ENCODE assay signal across 8 cellular contexts in genomic region chr21:26842976-26843911, GRCh38. TPM values are rescaled to one million over a fixed set of nuclear protein-coding genes. Genes with fewer than 3 reads are reported as not detected.
DNase-seq lines count a peak whose midpoint lies in the region; ATAC-seq, FAIRE-seq and TF ChIP-seq lines count a peak whose summit lies in the region.

No MANE protein-coding gene starts in this region.

- ATAC-seq in HG02623 (IDR thresholded peaks at IDR 0.05; ENCODE audit: unreplicated experiment): no peak

- H3K4me3 ChIP-seq in AG04449 (ENCODE audit: low read depth, low read length) (peak overlapping the region; percentile 98), HAP-1 (peak overlapping the region; percentile 51), coronary artery (peak overlapping the region; percentile 91), small intestine (ENCODE audit: low read depth in 1 of 2, low read length in 2 of 2) (peak overlapping the region; percentile 3 to 28)

- peaks cover 37% of the 10 kb centered on the region for H3K36me3 ChIP-seq in HAP-1 (replicated peaks)
- peaks cover 0 to 3% of the 10 kb centered on the region in 2 donors for H3K36me3 ChIP-seq in small intestine (ENCODE audit: control insufficient read depth in 2 of 2, insufficient read depth in 2 of 2, low read length in 2 of 2)

- H3K27me3 ChIP-seq in HAP-1 (ENCODE audit: low read depth) (peaks cover 20% of the 10 kb centered on the region), small intestine (ENCODE audit: control insufficient read depth in 2 of 2, insufficient read depth in 2 of 2, low read length in 2 of 2) (peaks cover 0 to 16% of the 10 kb centered on the region in 2 donors)

- H3K4me1 ChIP-seq in HAP-1 (peaks cover 11% of the 10 kb centered on the region), small intestine (ENCODE audit: control insufficient read depth in 2 of 2, insufficient read depth in 1 of 2, low read depth in 1 of 2, low read length in 1 of 2) (no peaks in the 10 kb centered on the region)

- no peak for FAIRE-seq in small intestine (lab: Jason Lieb, UNC)

- CTCF ChIA-PET in AG04449 (lab: Yijun Ruan, JAX): interaction anchor here (0.7 to 6.9 kb wide), 14 partner anchors 10 to 1900 kb away, joined by 3 to 106 read pairs (median 4); no protein-coding TSS in a partner anchor

- 2 to 5% (median 4%) methylated on average over 32 to 33 of the region's 33 CpGs for WGBS in small intestine, 3 donors

- POLR2A ChIA-PET in AG04449 (lab: Yijun Ruan, JAX): interaction anchor here (1.0 to 1.4 kb wide), 3 partner anchors 60 to 112 kb away, joined by 3 to 5 read pairs (median 3); no protein-coding TSS in a partner anchor

- in situ Hi-C loops in HAP-1 (cut with MboI; ENCODE audit: low sequenced_read_pairs): no loop called here

- H3K27ac ChIP-seq in coronary artery (peak overlapping the region; percentile 95 to 97), small intestine (ENCODE audit: low read depth in 1 of 2, low read length in 1 of 2) (peak overlapping the region in 1 of 2 donors; percentile 93)

- peak; percentile 84 for DNase-seq in AG04449 (ENCODE audit: low read depth, low spot score)
- DNase-seq in HAP-1 (ENCODE audit: low spot score in 2 of 2): peak; percentile 88 to 89
- DNase-seq in SIG-M5 (lab: John Stamatoyannopoulos, UW): peak; percentile 51
- peak; percentile 97 for DNase-seq in coronary artery (ENCODE audit: low spot score)
- peak; percentile 93 for DNase-seq in kidney tubule cell (ENCODE audit: low spot score)
- peak; percentile 40 for DNase-seq in small intestine
- DNase-seq in NCI-H510A treated with DMSO at 0.1 percent for 48 hours (lab: John Stamatoyannopoulos, UW): no peak

- no peaks in the 10 kb centered on the region for H3K9me3 ChIP-seq in HAP-1
- H3K9me3 ChIP-seq in small intestine (ENCODE audit: control insufficient read depth, low read depth): no peaks in the 10 kb centered on the region

- TF ChIP-seq CTCF in AG04449 (IDR thresholded peaks at IDR 0.05; ENCODE audit: insufficient read depth, low read length, missing control alignments) (peak; percentile 59), coronary artery (IDR thresholded peaks at IDR 0.05) (no peak)

RNA-seq across cellular contexts. Expression of gene ADAMTS1, which starts 2.0 kb away (rescaled TPM):
- 10 to 100 TPM in 1 of 3 donors, 1 to 10 TPM in 1, under 1 TPM in 1; 0.89 to 94.8 (median 4.1) TPM for polyA plus RNA-seq in small intestine

Comparison
In these comparisons a context has a peak if more than half of its experiments do, and no peak if none do; other contexts are left out.
1. H3K4me3 ChIP-seq: peak in every context shown above with its lines; median percentile 98 in AG04449; 91 in coronary artery; 51 in HAP-1; 16 in small intestine.